In genomic region chr2:84459944-84460429, GRCh38 we compare ENCODE assay signal across 8 cellular contexts. TPM values are rescaled to one million over a fixed set of nuclear protein-coding genes. Genes with fewer than 3 reads are reported as not detected.
DNase-seq lines count a peak whose midpoint lies in the region; ATAC-seq and TF ChIP-seq lines count a peak whose summit lies in the region.

No MANE protein-coding gene starts in this region.

- 30% methylated on average over 4 of the region's 4 CpGs for WGBS in SK-N-SH (ENCODE audit: low lambda C conversion rate)
- WGBS in right cardiac atrium = 20% methylated on average over 4 of the region's 4 CpGs

- no peaks in the 10 kb centered on the region for H3K36me3 ChIP-seq in SK-N-SH (replicated peaks in 1 of 2; ENCODE audit: control insufficient read depth in 1 of 2, insufficient read depth in 2 of 2, low read length in 1 of 2)

- H3K27me3 ChIP-seq in SK-N-SH (ENCODE audit: insufficient read depth) (no peaks in the 10 kb centered on the region), right cardiac atrium (ENCODE audit: control insufficient read depth, insufficient read depth) (no peaks in the 10 kb centered on the region)

- CTCF ChIA-PET in SK-N-SH (lab: Yijun Ruan, JAX) = no interaction called here

- TF ChIP-seq CTCF in SK-N-SH (IDR thresholded peaks at IDR 0.05) = no peak

- H3K9me3 Mint-ChIP-seq in stimulated activated effector memory CD8-positive, alpha-beta T cell treated with anti-CD3 and anti-CD28 coated beads, Interleukin-12 subunit alpha, Interleukin-12 subunit beta, amount 100 ng/mL, for 72 hours = no peaks in the 10 kb centered on the region

- H3K36me3 Mint-ChIP-seq in stimulated activated effector memory CD8-positive, alpha-beta T cell treated with anti-CD3 and anti-CD28 coated beads, Interleukin-12 subunit alpha, Interleukin-12 subunit beta, amount 100 ng/mL, for 72 hours = no peaks in the 10 kb centered on the region

- no peaks in the 10 kb centered on the region for H3F3A ChIP-seq in SK-N-SH (replicated peaks; ENCODE audit: insufficient read depth)

- peaks cover 32% of the 10 kb centered on the region for H3K4me1 Mint-ChIP-seq in stimulated activated effector memory CD8-positive, alpha-beta T cell treated with anti-CD3 and anti-CD28 coated beads, Interleukin-12 subunit alpha, Interleukin-12 subunit beta, amount 100 ng/mL, for 72 hours

- peak overlapping the region; percentile 81; the same call in 1 of the 2 replicates for H3K9ac ChIP-seq in SK-N-SH

- DNase-seq in SK-N-SH (no peak), SW480 (ENCODE audit: low spot score) (peak; percentile 14), right cardiac atrium (no peak)
- no peak for DNase-seq in stimulated activated effector memory CD8-positive, alpha-beta T cell treated with anti-CD3 and anti-CD28 coated beads, Interleukin-12 subunit alpha, Interleukin-12 subunit beta, amount 100 ng/mL, for 72 hours (ENCODE audit: low spot score in 2 of 2)
- no peak for DNase-seq in activated CD4-positive, alpha-beta T cell treated with anti-CD3 and anti-CD28 coated beads for 1 hour

- peak overlapping the region; percentile 99 for H3K27ac Mint-ChIP-seq in stimulated activated effector memory CD8-positive, alpha-beta T cell treated with anti-CD3 and anti-CD28 coated beads, Interleukin-12 subunit alpha, Interleukin-12 subunit beta, amount 100 ng/mL, for 72 hours

- POLR2A ChIA-PET in SK-N-SH (lab: Yijun Ruan, JAX) = interaction anchor here (0.6 kb wide), 1 partner anchor 446 kb away, joined by 3 read pairs; the partner anchor contains the start of gene TMSB10

- H3K4me1 ChIP-seq in SK-N-SH (ENCODE audit: control insufficient read depth in 1 of 2, insufficient read depth in 2 of 2, low read depth in 1 of 2, low read length in 1 of 2) (peaks cover 7 to 17% of the 10 kb centered on the region in 2 experiments; a peak in 3 of 4 replicates), right cardiac atrium (ENCODE audit: control insufficient read depth, insufficient read depth, low read length) (no peaks in the 10 kb centered on the region)

- no peak for TF ChIP-seq RAD21 in SK-N-SH (IDR thresholded peaks at IDR 0.05; ENCODE audit: low read length)

- H3K4me3 ChIP-seq in SK-N-SH (ENCODE audit: low read depth in 2 of 2, low read length in 1 of 2) = peak overlapping the region; percentile 80 to 98
- H3K4me3 ChIP-seq in right cardiac atrium (ENCODE audit: low read length) = peak overlapping the region; percentile 96

- no peak for ATAC-seq in SK-N-SH treated with all-trans-retinoic acid at 6 μM for 48 hours
- ATAC-seq in right cardiac atrium = no peak
- no peak for ATAC-seq in stimulated activated effector memory CD8-positive, alpha-beta T cell treated with anti-CD3 and anti-CD28 coated beads, Interleukin-12 subunit alpha, Interleukin-12 subunit beta, amount 100 ng/mL, for 72 hours
- ATAC-seq in GM19463 (IDR thresholded peaks at IDR 0.05; ENCODE audit: unreplicated experiment) = no peak
- ATAC-seq in GM18519 (IDR thresholded peaks at IDR 0.05; ENCODE audit: low FRiP score, unreplicated experiment) = no peak

- H3K9me2 ChIP-seq in SK-N-SH = no peaks in the 10 kb centered on the region

- H3K4me2 ChIP-seq in SK-N-SH = peak overlapping the region; percentile 79

- peaks cover 40% of the 10 kb centered on the region for H3K79me2 ChIP-seq in SK-N-SH (ENCODE audit: insufficient read depth)

- no peak for TF ChIP-seq EP300 in SK-N-SH (IDR thresholded peaks at IDR 0.05; ENCODE audit: borderline replicate concordance in 1 of 2, low read depth in 1 of 2, low read length in 1 of 2)

- peak overlapping the region; percentile 71 for H2AFZ ChIP-seq in SK-N-SH (ENCODE audit: low read depth)

- peak overlapping the region; percentile 96 for H3K4me3 Mint-ChIP-seq in stimulated activated effector memory CD8-positive, alpha-beta T cell treated with anti-CD3 and anti-CD28 coated beads, Interleukin-12 subunit alpha, Interleukin-12 subunit beta, amount 100 ng/mL, for 72 hours

- intact Hi-C loops in right cardiac atrium (cut with DNase I) = no loop called here

- H3K9me3 ChIP-seq in SK-N-SH (no peaks in the 10 kb centered on the region), right cardiac atrium (ENCODE audit: control insufficient read depth, low read length) (no peaks in the 10 kb centered on the region)

- no peak overlapping the region for H3K27ac ChIP-seq in SK-N-SH (ENCODE audit: low read depth in 2 of 2, low read length in 1 of 2)
- H3K27ac ChIP-seq in right cardiac atrium (ENCODE audit: low read length) = no peak overlapping the region

- no peaks in the 10 kb centered on the region for H4K20me1 ChIP-seq in SK-N-SH (ENCODE audit: insufficient read depth)

TF ChIP-seq in SK-N-SH, 30 proteins besides CTCF, POLR2A, EP300 and RAD21:
- TF ChIP-seq TEAD4 (IDR thresholded peaks at IDR 0.05; ENCODE audit: borderline replicate concordance, insufficient read depth) (no peak), PBX3 (IDR thresholded peaks at IDR 0.05) (no peak), TCF12 (IDR thresholded peaks at IDR 0.05) (no peak), ZBTB33 (IDR thresholded peaks at IDR 0.05; ENCODE audit: borderline replicate concordance, low read depth) (no peak), MEF2A (IDR thresholded peaks at IDR 0.05; ENCODE audit: borderline replicate concordance, low read depth) (no peak)

TF ChIP-seq in SK-N-SH treated with all-trans-retinoic acid at 6 μM for 48 hours, 23 proteins besides CTCF, POLR2A, EP300 and RAD21:
- TF ChIP-seq BACH2 (CRISPR knock-in tag; IDR thresholded peaks at IDR 0.05; ENCODE audit: borderline replicate concordance) (no peak), ESRRG (CRISPR knock-in tag; IDR thresholded peaks at IDR 0.05) (no peak), OSR1 (CRISPR knock-in tag; IDR thresholded peaks at IDR 0.05) (no peak), TCF4 (CRISPR knock-in tag; IDR thresholded peaks at IDR 0.05; ENCODE audit: borderline replicate concordance) (no peak), RARB (CRISPR knock-in tag; IDR thresholded peaks at IDR 0.05) (no peak)

RNA-seq across cellular contexts. Expression of gene SUCLG1, which starts 0.9 kb away (rescaled TPM):
- polyA plus RNA-seq in SK-N-SH (2012; rRNA removed) (32.7 and 39.7 TPM in 2 replicates), right cardiac atrium (307 TPM)
- polyA plus RNA-seq in SK-N-SH (2012; cell fraction: cytosol; rRNA removed) = 38.1 and 44.1 TPM in 2 replicates
- 27.5 and 31.6 TPM in 2 replicates for polyA plus RNA-seq in SK-N-SH (2012; cell fraction: nucleus; rRNA removed)
- 100 to 1,000 TPM; 161 to 208 (median 193) TPM for total RNA-seq in right cardiac atrium

RNA-seq across cellular contexts. Expression of gene DNAH6, which starts 56.3 kb away (rescaled TPM):
- polyA plus RNA-seq in SK-N-SH (2012; rRNA removed) = 0.03 TPM in 1 of 2 replicates, not detected in the other
- 0.01 and 0.03 TPM in 2 replicates for polyA plus RNA-seq in SK-N-SH (2012; cell fraction: cytosol; rRNA removed)
- polyA plus RNA-seq in SK-N-SH (2012; cell fraction: nucleus; rRNA removed) = 0.01 and 0.04 TPM in 2 replicates
- under 1 TPM; 0.26 to 0.60 (median 0.41) TPM for total RNA-seq in right cardiac atrium
- 0.07 TPM for polyA plus RNA-seq in right cardiac atrium
